Comparison of ENCODE assay signal across 18 cellular contexts in genomic region chr12:127599441-127599840, GRCh38.
DNase-seq lines count a peak whose midpoint lies in the region; ATAC-seq and TF ChIP-seq lines count a peak whose summit lies in the region.
"Had no signal": no experiment of that assay in that cellular context is flagged by ENCODE, and none has a peak within 500 bp of the region (broad histone marks: within the 10 kb centered on the region; RNA-seq: fewer than 3 reads in every experiment).

No MANE protein-coding gene starts in this region.

- DNase-seq in NCI-H2171 treated with DMSO at 0.1 percent for 48 hours (lab: John Stamatoyannopoulos, UW): peak; percentile 69
- no peak for DNase-seq in NCI-H2171 (lab: John Stamatoyannopoulos, UW)
- DNase-seq in NCI-H69 (lab: John Stamatoyannopoulos, UW): peak; percentile 8
- DNase-seq in WERI-Rb-1: peak; percentile 75
- DNase-seq in sigmoid colon: no peak
- DNase-seq: AML-193; Caco-2; CD4-positive, alpha-beta T cell; DMS79 treated with DMSO at 0.1 percent for 48 hours; H9; IMR-90 had no signal

- no peak for TF ChIP-seq EP300 in sigmoid colon (IDR thresholded peaks at IDR 0.05)

- H3K27ac ChIP-seq in WERI-Rb-1 (peak overlapping the region; percentile 59), sigmoid colon (no peak overlapping the region)
- H3K27ac ChIP-seq: 22Rv1, A549, C4-2B had no signal

- H3K27me3 ChIP-seq in WERI-Rb-1 (ENCODE audit: insufficient read depth, low read depth, severe bottlenecking): no peaks in the 10 kb centered on the region
- no peaks in the 10 kb centered on the region for H3K27me3 ChIP-seq in sigmoid colon

- intact Hi-C loops in sigmoid colon (cut with DNase I): no loop called here

- ATAC-seq in GM18858 (IDR thresholded peaks at IDR 0.05; ENCODE audit: unreplicated experiment) (no peak), HG02840 (IDR thresholded peaks at IDR 0.05; ENCODE audit: low FRiP score, unreplicated experiment) (no peak), HG02610 (IDR thresholded peaks at IDR 0.05; ENCODE audit: unreplicated experiment) (no peak)
- ATAC-seq: A549, GM12878 had no signal

- TF ChIP-seq CTCF in WERI-Rb-1 (IDR thresholded peaks at IDR 0.05; ENCODE audit: low read depth, low read length) (no peak), sigmoid colon (IDR thresholded peaks at IDR 0.05) (no peak)

- no peaks in the 10 kb centered on the region for H3K4me1 ChIP-seq in sigmoid colon
- H3K4me1 ChIP-seq: A549 had no signal

- WGBS in sigmoid colon, 2 donors: 81 to 84% methylated on average over 7 of the region's 7 CpGs

- TF ChIP-seq POLR2A in sigmoid colon (IDR thresholded peaks at IDR 0.05): no peak

- H3K36me3 ChIP-seq in WERI-Rb-1 (no peaks in the 10 kb centered on the region), sigmoid colon (no peaks in the 10 kb centered on the region)

- H3K9me3 ChIP-seq in WERI-Rb-1 (ENCODE audit: severe bottlenecking) (no peaks in the 10 kb centered on the region), sigmoid colon (no peaks in the 10 kb centered on the region)
- H3K9me3 ChIP-seq: A549, Caco-2 had no signal

- H3K4me3 ChIP-seq in WERI-Rb-1 (ENCODE audit: low read depth, low read length) (no peak overlapping the region), sigmoid colon (no peak overlapping the region)
- H3K4me3 ChIP-seq: A549, GM12878 had no signal

Comparison
In these comparisons a context has a peak if more than half of its experiments do, and no peak if none do; other contexts are left out.
1. DNase-seq: peak in NCI-H2171 treated with DMSO at 0.1 percent for 48 hours (single experiment), NCI-H69 (single experiment) and WERI-Rb-1 (single experiment); none in NCI-H2171 (single experiment) and sigmoid colon (single experiment).